In genomic region chr3:47010050-47010712, GRCh38 we compare ENCODE assay signal across 8 cellular contexts. TPM values are rescaled to one million over a fixed set of nuclear protein-coding genes. Genes with fewer than 3 reads are reported as not detected.
DNase-seq lines count a peak whose midpoint lies in the region; ATAC-seq, FAIRE-seq and TF ChIP-seq lines count a peak whose summit lies in the region.

No MANE protein-coding gene starts in this region.

- H3K36me3 ChIP-seq in bronchial epithelial cell (ENCODE audit: control insufficient read depth, insufficient read depth, low read length) (peaks cover 21% of the 10 kb centered on the region), left lung (peaks cover 0 to 84% of the 10 kb centered on the region in 2 donors), suprapubic skin (peaks cover 47% of the 10 kb centered on the region)

- intact Hi-C loops in left lung (cut with DNase I), result no loop called here

- WGBS in suprapubic skin, result 63% methylated on average over 7 of the region's 27 CpGs

- no peak for FAIRE-seq in bronchial epithelial cell (lab: Jason Lieb, UNC)

- peaks cover 4 to 19% of the 10 kb centered on the region in 2 donors for H3K4me1 ChIP-seq in left lung
- H3K4me1 ChIP-seq in suprapubic skin, result peaks cover 18% of the 10 kb centered on the region

- TF ChIP-seq EP300 in suprapubic skin (IDR thresholded peaks at IDR 0.05), result no peak

- TF ChIP-seq CTCF in bronchial epithelial cell (IDR thresholded peaks at IDR 0.05; ENCODE audit: insufficient read depth, low read length, severe bottlenecking), result no peak
- no peak for TF ChIP-seq CTCF in left lung (IDR thresholded peaks at IDR 0.05)
- no peak for TF ChIP-seq CTCF in suprapubic skin (IDR thresholded peaks at IDR 0.05)

- H3K4me3 ChIP-seq in bronchial epithelial cell (ENCODE audit: low read depth, low read length) (peak overlapping the region; percentile 34), left lung (peak overlapping the region; percentile 40 to 46), suprapubic skin (peak overlapping the region; percentile 41)

- H3K9me3 ChIP-seq in left lung (no peaks in the 10 kb centered on the region), suprapubic skin (no peaks in the 10 kb centered on the region)

- H3K27ac ChIP-seq in left lung, result peak overlapping the region; percentile 63 to 82
- H3K27ac ChIP-seq in suprapubic skin, result peak overlapping the region; percentile 81

- TF ChIP-seq POLR2A in suprapubic skin (IDR thresholded peaks at IDR 0.05), result no peak

- peak; percentile 25 for DNase-seq in activated CD4-positive, CD25-positive, alpha-beta regulatory T cell treated with anti-CD3 and anti-CD28 coated beads, Interleukin-2, amount 50 U/mL, for 72 hours
- DNase-seq in activated CD4-positive, CD25-positive, alpha-beta regulatory T cell (lab: John Stamatoyannopoulos, UW), result no peak
- DNase-seq in bronchial epithelial cell (ENCODE audit: low read depth) (no peak), left lung (peak; percentile 36 to 81), suprapubic skin (ENCODE audit: low spot score in 2 of 2) (peak; percentile 64 to 73), SHP77 (lab: John Stamatoyannopoulos, UW) (no peak), T-helper 9 cell (no peak)

- H3K27me3 ChIP-seq in bronchial epithelial cell (ENCODE audit: control insufficient read depth, insufficient read depth, low read length) (no peaks in the 10 kb centered on the region), left lung (no peaks in the 10 kb centered on the region), suprapubic skin (no peaks in the 10 kb centered on the region)

- ATAC-seq in left lung (no peak), HG02798 (IDR thresholded peaks at IDR 0.05; ENCODE audit: poor library complexity, unreplicated experiment) (no peak)

RNA-seq across cellular contexts. Expression of gene NBEAL2, which starts 30.7 kb away (rescaled TPM):
- total RNA-seq in bronchial epithelial cell (20.0 and 35.5 TPM in 2 replicates), left lung (100 to 1,000 TPM in 1 of 2 donors, 10 to 100 TPM in 1; 99.6 to 148 TPM), suprapubic skin (100 to 1,000 TPM; 317 to 865 (median 347) TPM)

RNA-seq across cellular contexts. Expression of gene CCDC12, which starts 33.6 kb away (rescaled TPM):
- total RNA-seq in bronchial epithelial cell, result 39.2 and 41.9 TPM in 2 replicates
- total RNA-seq in left lung, result 10 to 100 TPM; 34.7 to 43.7 TPM
- total RNA-seq in suprapubic skin, result 10 to 100 TPM; 56.1 to 86.8 (median 81.6) TPM

Comparison
In these comparisons a context has a peak if more than half of its experiments do, and no peak if none do; other contexts are left out.
1. DNase-seq: peak in activated CD4-positive, CD25-positive, alpha-beta regulatory T cell treated with anti-CD3 and anti-CD28 coated beads, Interleukin-2, amount 50 U/mL, for 72 hours (single experiment), left lung (2 of 2) and suprapubic skin (2 of 2); none in activated CD4-positive, CD25-positive, alpha-beta regulatory T cell (0 of 4), bronchial epithelial cell (single experiment), SHP77 (0 of 2) and T-helper 9 cell (single experiment).
2. Peak in every context shown above with its lines, with median percentiles within 50 percentile points of each other: H3K4me3 ChIP-seq.